ENCODE assay signal across 26 cellular contexts in genomic region chr1:59917785-59918180, GRCh38. TPM values are rescaled to one million over a fixed set of nuclear protein-coding genes. Genes with fewer than 3 reads are reported as not detected.
"Had no signal": no experiment of that assay in that cellular context is flagged by ENCODE, and none has a peak within 500 bp of the region (broad histone marks: within the 10 kb centered on the region; RNA-seq: fewer than 3 reads in every experiment).

No MANE protein-coding gene starts in this region.

- H3K9me3 ChIP-seq: adrenal gland, MG63, SJSA1 had no signal

- H3K36me3 ChIP-seq: adrenal gland, MG63, SJSA1 had no signal

- H3K4me1 ChIP-seq: adrenal gland, SJSA1 had no signal

- H3K27ac ChIP-seq: adrenal gland, SJSA1 had no signal

- DNase-seq: activated CD4-positive, alpha-beta T cell treated with anti-CD3 and anti-CD28 coated beads for 4 hours; activated CD8-positive, alpha-beta memory T cell treated with anti-CD3 and anti-CD28 coated beads, Interleukin-2, amount 50 U/mL, for 4 hours; activated CD8-positive, alpha-beta T cell treated with anti-CD3 and anti-CD28 coated beads for 36 hours; activated gamma-delta T cell treated with Interleukin-2 at 50 U/mL for 16 hours; activated naive CD4-positive, alpha-beta T cell treated with anti-CD3 and anti-CD28 coated beads, Interleukin-2, amount 10 ng/mL, durations not matched to agents 7 days and 5 days; activated naive CD8-positive, alpha-beta T cell treated with anti-CD3 and anti-CD28 coated beads, Interleukin-2, amount 10 ng/mL, durations not matched to agents 7 days and 5 days; activated T-cell treated with anti-CD3 and anti-CD28 coated beads, Interleukin-2, amount 50 U/mL, for 72 hours; adrenal gland; aorta; MG63; MV-4-11; NCI-H1092 treated with DMSO at 0.1 percent for 48 hours; NCI-H1417 treated with DMSO at 0.1 percent for 48 hours; NCI-H1694 treated with DMSO at 0.1 percent for 48 hours; NCI-H2029 treated with DMSO at 0.1 percent for 48 hours; NCI-H510A treated with DMSO at 0.1 percent for 48 hours; NCI-H69; NK-92 treated with Interleukin-12 subunit alpha and Interleukin-12 subunit beta, amount 100 ng/mL, for 24 hours; OCI-M1; RPMI8226; SHP77; SW 1271 had no signal

- H3K27me3 ChIP-seq: MG63, SJSA1 had no signal

- H3K4me3 ChIP-seq: adrenal gland, MG63, SJSA1 had no signal

- ATAC-seq: activated CD4-positive, CD25-positive, alpha-beta regulatory T cell treated with anti-CD3 and anti-CD28 coated beads, Interleukin-2, amount 50 U/mL, for 24 hours; activated CD8-positive, alpha-beta T cell treated with anti-CD3 and anti-CD28 coated beads for 36 hours; activated T-cell treated with anti-CD3 and anti-CD28 coated beads, Interleukin-2, amount 50 U/mL, for 72 hours; Panc1; SK-N-SH treated with all-trans-retinoic acid at 6 μM for 48 hours had no signal

RNA-seq across cellular contexts. Expression of gene CYP2J2, which starts 8.8 kb away (rescaled TPM):
- total RNA-seq: SJSA1 had no signal
